8 cellular contexts compared by ENCODE assay signal in the genomic region with DNA sequence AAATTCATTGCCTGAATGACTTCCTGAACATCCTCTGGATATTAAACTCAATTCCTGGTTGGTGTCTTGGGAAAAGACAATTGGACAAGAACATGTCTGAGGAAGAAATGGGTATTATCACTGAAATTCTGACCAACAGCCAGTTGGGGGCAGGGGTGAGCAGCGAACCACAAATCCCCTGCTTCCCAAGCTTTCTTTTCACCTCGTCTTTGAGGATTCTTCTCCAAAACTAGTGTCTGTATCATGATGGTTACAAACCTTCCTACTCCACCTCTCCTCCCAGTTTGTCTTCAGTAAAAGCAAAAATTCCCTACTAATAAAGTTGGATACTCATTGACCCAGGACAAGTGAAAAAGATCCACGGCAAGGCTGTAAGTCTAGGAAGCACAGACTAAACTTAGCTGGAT. TPM values are rescaled to one million over a fixed set of nuclear protein-coding genes. Genes with fewer than 3 reads are reported as not detected.
A peak's percentile ranks its signal among the peaks of the same experiment; 100 is the strongest.
DNase-seq lines count a peak whose midpoint lies in the region; ATAC-seq, FAIRE-seq and TF ChIP-seq lines count a peak whose summit lies in the region.

No MANE protein-coding gene starts in this region.

- TF ChIP-seq CTCF in GM12865 (IDR thresholded peaks at IDR 0.05; ENCODE audit: insufficient read depth, low read depth, low read length, missing control alignments), result peak; percentile 46
- peak; percentile 17 to 60 (median 44) for TF ChIP-seq CTCF in esophagus squamous epithelium (IDR thresholded peaks at IDR 0.05)
- TF ChIP-seq CTCF in osteoblast (IDR thresholded peaks at IDR 0.05; ENCODE audit: extremely low read depth, low read depth, low read length), result peak; percentile 78

- intact Hi-C loops in esophagus squamous epithelium (cut with DNase I), result loop anchor here (5.0 kb wide), 1 partner anchor 237 kb away; no protein-coding TSS in a partner anchor

- peaks cover 20% of the 10 kb centered on the region for H3K4me1 Mint-ChIP-seq in activated T-cell treated with anti-CD3 and anti-CD28 coated beads, Interleukin-2, amount 50 U/mL, for 24 hours (ENCODE audit: low read depth)

- no peak overlapping the region for H3K4me3 Mint-ChIP-seq in activated T-cell treated with anti-CD3 and anti-CD28 coated beads, Interleukin-2, amount 50 U/mL, for 24 hours

- no peak overlapping the region for H3K4me3 ChIP-seq in GM12865 (ENCODE audit: low read depth, low read length)
- no peak overlapping the region for H3K4me3 ChIP-seq in esophagus squamous epithelium
- no peak overlapping the region for H3K4me3 ChIP-seq in osteoblast (ENCODE audit: insufficient read depth, low read length)

- H3K4me1 ChIP-seq in esophagus squamous epithelium, result no peaks in the 10 kb centered on the region
- no peaks in the 10 kb centered on the region for H3K4me1 ChIP-seq in osteoblast (ENCODE audit: insufficient read depth, low read length)

- no peak overlapping the region for H3K27ac Mint-ChIP-seq in activated T-cell treated with anti-CD3 and anti-CD28 coated beads, Interleukin-2, amount 50 U/mL, for 24 hours

- no peaks in the 10 kb centered on the region for H3K9me3 Mint-ChIP-seq in activated T-cell treated with anti-CD3 and anti-CD28 coated beads, Interleukin-2, amount 50 U/mL, for 24 hours

- no peaks in the 10 kb centered on the region for H3K27me3 Mint-ChIP-seq in activated T-cell treated with anti-CD3 and anti-CD28 coated beads, Interleukin-2, amount 50 U/mL, for 24 hours

- H3K36me3 ChIP-seq in esophagus squamous epithelium, result no peaks in the 10 kb centered on the region
- H3K36me3 ChIP-seq in osteoblast (ENCODE audit: insufficient read depth, low read length), result no peaks in the 10 kb centered on the region

- H3K36me3 Mint-ChIP-seq in activated T-cell treated with anti-CD3 and anti-CD28 coated beads, Interleukin-2, amount 50 U/mL, for 24 hours (ENCODE audit: low read depth), result no peaks in the 10 kb centered on the region

- no peak overlapping the region for H3K27ac ChIP-seq in esophagus squamous epithelium
- H3K27ac ChIP-seq in osteoblast (ENCODE audit: low read depth, low read length), result no peak overlapping the region

- H2AFZ ChIP-seq in osteoblast (ENCODE audit: low read length), result no peak overlapping the region

- H3K9me3 ChIP-seq in esophagus squamous epithelium (no peaks in the 10 kb centered on the region), osteoblast (ENCODE audit: low read depth, low read length) (no peaks in the 10 kb centered on the region)

- H3K27me3 ChIP-seq in esophagus squamous epithelium (no peaks in the 10 kb centered on the region), osteoblast (ENCODE audit: insufficient read depth, low read length) (no peaks in the 10 kb centered on the region)

- H3K79me2 ChIP-seq in osteoblast (ENCODE audit: insufficient read depth, low read length), result no peaks in the 10 kb centered on the region

- no peak for ATAC-seq in HG03045 (IDR thresholded peaks at IDR 0.05; ENCODE audit: unreplicated experiment)

- 32 to 33% methylated on average over 3 of the region's 3 CpGs for WGBS in esophagus squamous epithelium, 2 donors

- TF ChIP-seq POLR2A in esophagus squamous epithelium (IDR thresholded peaks at IDR 0.05), result no peak
- no peak for TF ChIP-seq POLR2A in GM12892 (IDR thresholded peaks at IDR 0.05; ENCODE audit: low read depth, low read length)

- no peak for FAIRE-seq in GM12892 (lab: Jason Lieb, UNC)

- H3K4me2 ChIP-seq in osteoblast (ENCODE audit: insufficient read depth, low read length), result no peak overlapping the region

- DNase-seq in AG08395 (ENCODE audit: low spot score), result peak; percentile 76
- peak; percentile 16 for DNase-seq in GM12865 (ENCODE audit: low read depth)
- peak; percentile 82 for DNase-seq in OCI-M1 (lab: John Stamatoyannopoulos, UW)
- no peak for DNase-seq in esophagus squamous epithelium (lab: John Stamatoyannopoulos, UW)
- peak; percentile 84 for DNase-seq in osteoblast (ENCODE audit: insufficient read length, low spot score, missing footprints)
- DNase-seq in activated T-cell treated with anti-CD3 and anti-CD28 coated beads, Interleukin-2, amount 50 U/mL, for 24 hours, result no peak
- no peak for DNase-seq in GM12892 (ENCODE audit: insufficient read length)

- H4K20me1 ChIP-seq in osteoblast (ENCODE audit: insufficient read depth, low read length), result no peaks in the 10 kb centered on the region

RNA-seq across cellular contexts. Expression of gene WDR1, which starts 48.3 kb away (rescaled TPM):
- total RNA-seq in esophagus squamous epithelium (100 to 1,000 TPM; 131 to 203 (median 171) TPM), osteoblast (265 and 314 TPM in 2 replicates)
- 137 TPM for polyA plus RNA-seq in GM12892 (2012; ENCODE audit: missing spikeins)

Comparison
In these comparisons a context has a peak if more than half of its experiments do, and no peak if none do; other contexts are left out.
1. DNase-seq: peak in AG08395 (single experiment), GM12865 (single experiment), OCI-M1 (single experiment) and osteoblast (single experiment); none in esophagus squamous epithelium (single experiment), activated T-cell treated with anti-CD3 and anti-CD28 coated beads, Interleukin-2, amount 50 U/mL, for 24 hours (single experiment) and GM12892 (single experiment).
2. Peak in every context shown above with its lines, with median percentiles within 50 percentile points of each other: CTCF ChIP-seq.